ENCODE assay signal across 1 cellular context in the genomic region with DNA sequence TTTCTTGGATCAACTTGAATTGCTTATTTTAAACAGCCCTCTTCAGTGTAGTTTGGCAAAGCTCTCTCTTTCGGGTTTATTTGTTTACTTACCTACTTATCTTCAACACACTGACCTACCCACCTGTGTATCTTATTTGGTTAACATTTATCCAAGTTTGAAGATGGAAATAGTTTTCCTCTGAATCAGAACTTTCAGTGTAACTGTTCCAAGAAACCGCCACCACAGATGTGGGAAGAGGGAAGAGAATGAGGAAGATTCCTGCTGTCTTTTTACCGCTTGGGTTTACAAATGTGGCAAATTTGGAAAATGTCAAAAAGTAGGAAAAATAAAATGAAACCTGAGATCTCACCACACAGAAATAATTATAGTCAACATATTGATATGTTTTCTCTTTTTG.
A peak's percentile ranks its signal among the peaks of the same experiment; 100 is the strongest.
TF ChIP-seq lines count a peak whose summit lies in the region.

No MANE protein-coding gene starts in this region.

TF ChIP-seq in HepG2, 621 proteins besides CTCF, POLR2A, EP300 and RAD21 (continued from another document and continues in another):
- TF ChIP-seq, protein P1, sequence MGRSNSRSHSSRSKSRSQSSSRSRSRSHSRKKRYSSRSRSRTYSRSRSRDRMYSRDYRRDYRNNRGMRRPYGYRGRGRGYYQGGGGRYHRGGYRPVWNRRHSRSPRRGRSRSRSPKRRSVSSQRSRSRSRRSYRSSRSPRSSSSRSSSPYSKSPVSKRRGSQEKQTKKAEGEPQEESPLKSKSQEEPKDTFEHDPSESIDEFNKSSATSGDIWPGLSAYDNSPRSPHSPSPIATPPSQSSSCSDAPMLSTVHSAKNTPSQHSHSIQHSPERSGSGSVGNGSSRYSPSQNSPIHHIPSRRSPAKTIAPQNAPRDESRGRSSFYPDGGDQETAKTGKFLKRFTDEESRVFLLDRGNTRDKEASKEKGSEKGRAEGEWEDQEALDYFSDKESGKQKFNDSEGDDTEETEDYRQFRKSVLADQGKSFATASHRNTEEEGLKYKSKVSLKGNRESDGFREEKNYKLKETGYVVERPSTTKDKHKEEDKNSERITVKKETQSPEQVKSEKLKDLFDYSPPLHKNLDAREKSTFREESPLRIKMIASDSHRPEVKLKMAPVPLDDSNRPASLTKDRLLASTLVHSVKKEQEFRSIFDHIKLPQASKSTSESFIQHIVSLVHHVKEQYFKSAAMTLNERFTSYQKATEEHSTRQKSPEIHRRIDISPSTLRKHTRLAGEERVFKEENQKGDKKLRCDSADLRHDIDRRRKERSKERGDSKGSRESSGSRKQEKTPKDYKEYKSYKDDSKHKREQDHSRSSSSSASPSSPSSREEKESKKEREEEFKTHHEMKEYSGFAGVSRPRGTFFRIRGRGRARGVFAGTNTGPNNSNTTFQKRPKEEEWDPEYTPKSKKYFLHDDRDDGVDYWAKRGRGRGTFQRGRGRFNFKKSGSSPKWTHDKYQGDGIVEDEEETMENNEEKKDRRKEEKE (IDR thresholded peaks at IDR 0.05) = no peak
- no peak for TF ChIP-seq XRCC5 (optimal IDR thresholded peaks at IDR 0.05; ENCODE audit: low read length)
- no peak for TF ChIP-seq ZBTB20 (CRISPR knock-in tag; IDR thresholded peaks at IDR 0.05; ENCODE audit: borderline replicate concordance, low read depth)
- TF ChIP-seq, protein P2, sequence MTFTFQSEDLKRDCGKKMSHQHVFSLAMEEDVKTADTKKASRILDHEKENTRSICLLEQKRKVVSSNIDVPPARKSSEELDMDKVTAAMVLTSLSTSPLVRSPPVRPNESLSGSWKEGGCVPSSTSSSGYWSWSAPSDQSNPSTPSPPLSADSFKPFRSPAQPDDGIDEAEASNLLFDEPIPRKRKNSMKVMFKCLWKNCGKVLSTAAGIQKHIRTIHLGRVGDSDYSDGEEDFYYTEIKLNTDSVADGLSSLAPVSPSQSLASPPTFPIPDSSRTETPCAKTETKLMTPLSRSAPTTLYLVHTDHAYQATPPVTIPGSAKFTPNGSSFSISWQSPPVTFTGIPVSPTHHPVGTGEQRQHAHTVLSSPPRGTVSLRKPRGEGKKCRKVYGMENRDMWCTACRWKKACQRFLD (CRISPR knock-in tag; IDR thresholded peaks at IDR 0.05; ENCODE audit: borderline replicate concordance) = no peak
- TF ChIP-seq, protein P3, sequence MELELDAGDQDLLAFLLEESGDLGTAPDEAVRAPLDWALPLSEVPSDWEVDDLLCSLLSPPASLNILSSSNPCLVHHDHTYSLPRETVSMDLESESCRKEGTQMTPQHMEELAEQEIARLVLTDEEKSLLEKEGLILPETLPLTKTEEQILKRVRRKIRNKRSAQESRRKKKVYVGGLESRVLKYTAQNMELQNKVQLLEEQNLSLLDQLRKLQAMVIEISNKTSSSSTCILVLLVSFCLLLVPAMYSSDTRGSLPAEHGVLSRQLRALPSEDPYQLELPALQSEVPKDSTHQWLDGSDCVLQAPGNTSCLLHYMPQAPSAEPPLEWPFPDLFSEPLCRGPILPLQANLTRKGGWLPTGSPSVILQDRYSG (CRISPR knock-in tag; IDR thresholded peaks at IDR 0.05) = no peak
- TF ChIP-seq KDM5B (CRISPR knock-in tag; IDR thresholded peaks at IDR 0.05; ENCODE audit: borderline replicate concordance) = no peak
- TF ChIP-seq MATR3 (CRISPR knock-in tag; IDR thresholded peaks at IDR 0.05) = no peak
- 0 out of 2 replicates have a peak, but pooled peaks have one; percentile 61 for TF ChIP-seq IRF2 (CRISPR knock-in tag; IDR thresholded peaks at IDR 0.05)
- TF ChIP-seq MAF1 (CRISPR knock-in tag; IDR thresholded peaks at IDR 0.05; ENCODE audit: borderline replicate concordance) = no peak
- no peak for TF ChIP-seq IKZF5 (CRISPR knock-in tag; IDR thresholded peaks at IDR 0.05)
- no peak for TF ChIP-seq GTF3A (CRISPR knock-in tag; conservative IDR thresholded peaks at IDR 0.05)
- TF ChIP-seq MYPOP (CRISPR knock-in tag; IDR thresholded peaks at IDR 0.05) = no peak
- no peak for TF ChIP-seq ZBTB40 (IDR thresholded peaks at IDR 0.05)
- no peak for TF ChIP-seq ZBTB40 (CRISPR knock-in tag; IDR thresholded peaks at IDR 0.05)
- TF ChIP-seq ZNF839 (CRISPR knock-in tag; IDR thresholded peaks at IDR 0.05; ENCODE audit: borderline replicate concordance) = no peak
- peak; percentile 93 for TF ChIP-seq FOXA3 (CRISPR knock-in tag; IDR thresholded peaks at IDR 0.05)
- TF ChIP-seq MYC (CRISPR knock-in tag; IDR thresholded peaks at IDR 0.05; ENCODE audit: borderline replicate concordance) = no peak
- TF ChIP-seq ETV5 (CRISPR knock-in tag; IDR thresholded peaks at IDR 0.05; ENCODE audit: borderline replicate concordance) = peak; percentile 42; the same call in 1 of the 2 replicates
- TF ChIP-seq, protein P4, sequence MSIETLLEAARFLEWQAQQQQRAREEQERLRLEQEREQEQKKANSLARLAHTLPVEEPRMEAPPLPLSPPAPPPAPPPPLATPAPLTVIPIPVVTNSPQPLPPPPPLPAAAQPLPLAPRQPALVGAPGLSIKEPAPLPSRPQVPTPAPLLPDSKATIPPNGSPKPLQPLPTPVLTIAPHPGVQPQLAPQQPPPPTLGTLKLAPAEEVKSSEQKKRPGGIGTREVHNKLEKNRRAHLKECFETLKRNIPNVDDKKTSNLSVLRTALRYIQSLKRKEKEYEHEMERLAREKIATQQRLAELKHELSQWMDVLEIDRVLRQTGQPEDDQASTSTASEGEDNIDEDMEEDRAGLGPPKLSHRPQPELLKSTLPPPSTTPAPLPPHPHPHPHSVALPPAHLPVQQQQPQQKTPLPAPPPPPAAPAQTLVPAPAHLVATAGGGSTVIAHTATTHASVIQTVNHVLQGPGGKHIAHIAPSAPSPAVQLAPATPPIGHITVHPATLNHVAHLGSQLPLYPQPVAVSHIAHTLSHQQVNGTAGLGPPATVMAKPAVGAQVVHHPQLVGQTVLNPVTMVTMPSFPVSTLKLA (IDR thresholded peaks at IDR 0.05) = no peak
- no peak for TF ChIP-seq ZNF225 (CRISPR knock-in tag; IDR thresholded peaks at IDR 0.05)
- no peak for TF ChIP-seq RBFOX2 (IDR thresholded peaks at IDR 0.05; ENCODE audit: low read depth, low read length)
- no peak for TF ChIP-seq GPN1 (CRISPR knock-in tag; IDR thresholded peaks at IDR 0.05; ENCODE audit: borderline replicate concordance)
- no peak for TF ChIP-seq ZBTB42 (CRISPR knock-in tag; IDR thresholded peaks at IDR 0.05)
- no peak for TF ChIP-seq ZNF354B (CRISPR knock-in tag; IDR thresholded peaks at IDR 0.05)
- peak; percentile 84; the same call in 1 of the 2 replicates for TF ChIP-seq HOMEZ (CRISPR knock-in tag; IDR thresholded peaks at IDR 0.05; ENCODE audit: low read depth)
- TF ChIP-seq RFXANK (CRISPR knock-in tag; IDR thresholded peaks at IDR 0.05) = no peak
- TF ChIP-seq RBAK (CRISPR knock-in tag; IDR thresholded peaks at IDR 0.05) = no peak
- TF ChIP-seq THAP7 (CRISPR knock-in tag; IDR thresholded peaks at IDR 0.05) = no peak
- TF ChIP-seq ZZZ3 (CRISPR knock-in tag; IDR thresholded peaks at IDR 0.05; ENCODE audit: borderline replicate concordance) = no peak
- no peak for TF ChIP-seq ZNF432 (CRISPR knock-in tag; IDR thresholded peaks at IDR 0.05; ENCODE audit: borderline replicate concordance)
- TF ChIP-seq GABPA (IDR thresholded peaks at IDR 0.05; ENCODE audit: low read depth, low read length) = no peak
- TF ChIP-seq GABPA (CRISPR knock-in tag; IDR thresholded peaks at IDR 0.05; ENCODE audit: low read depth) = no peak
- TF ChIP-seq SRSF4 (IDR thresholded peaks at IDR 0.05; ENCODE audit: low read depth, low read length, poor library complexity, severe bottlenecking) = no peak
- no peak for TF ChIP-seq ZNF207 (IDR thresholded peaks at IDR 0.05; ENCODE audit: borderline replicate concordance)
